In the genomic region with DNA sequence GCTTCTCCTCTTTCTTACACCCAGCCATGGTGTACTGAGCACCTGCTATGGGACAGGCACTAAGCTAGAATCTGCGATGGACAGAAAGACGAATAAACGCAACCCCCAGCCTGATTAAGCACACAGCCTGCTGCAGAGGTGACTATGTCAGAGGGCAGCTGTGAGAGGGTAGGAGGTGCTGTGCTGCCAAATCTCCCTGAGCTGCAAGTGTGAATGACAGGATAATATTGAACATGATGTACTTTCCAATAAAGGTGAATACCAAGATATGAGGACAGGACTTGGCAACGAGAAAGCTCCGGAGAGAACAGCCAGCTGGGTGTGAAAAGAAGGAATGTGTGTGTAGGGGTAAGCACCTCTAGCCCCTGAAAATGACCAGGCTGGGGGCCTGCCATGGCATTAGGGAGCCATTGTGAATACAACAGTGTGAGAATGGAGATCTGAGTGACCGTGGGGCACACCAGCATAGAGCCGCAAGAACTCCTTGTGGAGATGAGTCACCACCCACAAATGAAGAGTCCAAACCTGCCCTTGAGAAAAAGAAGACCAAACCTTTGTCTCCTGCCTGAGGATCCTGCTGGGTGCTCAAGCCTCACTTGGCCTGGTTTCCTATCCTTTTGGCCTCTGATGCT, we compare ENCODE assay signal across 1 cellular context.
TF ChIP-seq lines count a peak whose summit lies in the region.

No MANE protein-coding gene starts in this region.

TF ChIP-seq in H1, 55 proteins besides CTCF, POLR2A, EP300 and RAD21:
- TF ChIP-seq YY1 (IDR thresholded peaks at IDR 0.05; ENCODE audit: low read depth, low read length): no peak
- no peak for TF ChIP-seq TBP (IDR thresholded peaks at IDR 0.05; ENCODE audit: low read depth, low read length)
- no peak for TF ChIP-seq FOSL1 (IDR thresholded peaks at IDR 0.05; ENCODE audit: insufficient read depth, low read depth, low read length)
- TF ChIP-seq SUZ12 (IDR thresholded peaks at IDR 0.05; ENCODE audit: low read length): no peak
- no peak for TF ChIP-seq JUND (IDR thresholded peaks at IDR 0.05; ENCODE audit: low read length)
- TF ChIP-seq SIN3A (conservative IDR thresholded peaks at IDR 0.05 in 1 of 2, IDR thresholded peaks at IDR 0.05 in 1 of 2; ENCODE audit: low read depth in 1 of 2, low read length in 2 of 2): no peak
- TF ChIP-seq, protein P1, sequence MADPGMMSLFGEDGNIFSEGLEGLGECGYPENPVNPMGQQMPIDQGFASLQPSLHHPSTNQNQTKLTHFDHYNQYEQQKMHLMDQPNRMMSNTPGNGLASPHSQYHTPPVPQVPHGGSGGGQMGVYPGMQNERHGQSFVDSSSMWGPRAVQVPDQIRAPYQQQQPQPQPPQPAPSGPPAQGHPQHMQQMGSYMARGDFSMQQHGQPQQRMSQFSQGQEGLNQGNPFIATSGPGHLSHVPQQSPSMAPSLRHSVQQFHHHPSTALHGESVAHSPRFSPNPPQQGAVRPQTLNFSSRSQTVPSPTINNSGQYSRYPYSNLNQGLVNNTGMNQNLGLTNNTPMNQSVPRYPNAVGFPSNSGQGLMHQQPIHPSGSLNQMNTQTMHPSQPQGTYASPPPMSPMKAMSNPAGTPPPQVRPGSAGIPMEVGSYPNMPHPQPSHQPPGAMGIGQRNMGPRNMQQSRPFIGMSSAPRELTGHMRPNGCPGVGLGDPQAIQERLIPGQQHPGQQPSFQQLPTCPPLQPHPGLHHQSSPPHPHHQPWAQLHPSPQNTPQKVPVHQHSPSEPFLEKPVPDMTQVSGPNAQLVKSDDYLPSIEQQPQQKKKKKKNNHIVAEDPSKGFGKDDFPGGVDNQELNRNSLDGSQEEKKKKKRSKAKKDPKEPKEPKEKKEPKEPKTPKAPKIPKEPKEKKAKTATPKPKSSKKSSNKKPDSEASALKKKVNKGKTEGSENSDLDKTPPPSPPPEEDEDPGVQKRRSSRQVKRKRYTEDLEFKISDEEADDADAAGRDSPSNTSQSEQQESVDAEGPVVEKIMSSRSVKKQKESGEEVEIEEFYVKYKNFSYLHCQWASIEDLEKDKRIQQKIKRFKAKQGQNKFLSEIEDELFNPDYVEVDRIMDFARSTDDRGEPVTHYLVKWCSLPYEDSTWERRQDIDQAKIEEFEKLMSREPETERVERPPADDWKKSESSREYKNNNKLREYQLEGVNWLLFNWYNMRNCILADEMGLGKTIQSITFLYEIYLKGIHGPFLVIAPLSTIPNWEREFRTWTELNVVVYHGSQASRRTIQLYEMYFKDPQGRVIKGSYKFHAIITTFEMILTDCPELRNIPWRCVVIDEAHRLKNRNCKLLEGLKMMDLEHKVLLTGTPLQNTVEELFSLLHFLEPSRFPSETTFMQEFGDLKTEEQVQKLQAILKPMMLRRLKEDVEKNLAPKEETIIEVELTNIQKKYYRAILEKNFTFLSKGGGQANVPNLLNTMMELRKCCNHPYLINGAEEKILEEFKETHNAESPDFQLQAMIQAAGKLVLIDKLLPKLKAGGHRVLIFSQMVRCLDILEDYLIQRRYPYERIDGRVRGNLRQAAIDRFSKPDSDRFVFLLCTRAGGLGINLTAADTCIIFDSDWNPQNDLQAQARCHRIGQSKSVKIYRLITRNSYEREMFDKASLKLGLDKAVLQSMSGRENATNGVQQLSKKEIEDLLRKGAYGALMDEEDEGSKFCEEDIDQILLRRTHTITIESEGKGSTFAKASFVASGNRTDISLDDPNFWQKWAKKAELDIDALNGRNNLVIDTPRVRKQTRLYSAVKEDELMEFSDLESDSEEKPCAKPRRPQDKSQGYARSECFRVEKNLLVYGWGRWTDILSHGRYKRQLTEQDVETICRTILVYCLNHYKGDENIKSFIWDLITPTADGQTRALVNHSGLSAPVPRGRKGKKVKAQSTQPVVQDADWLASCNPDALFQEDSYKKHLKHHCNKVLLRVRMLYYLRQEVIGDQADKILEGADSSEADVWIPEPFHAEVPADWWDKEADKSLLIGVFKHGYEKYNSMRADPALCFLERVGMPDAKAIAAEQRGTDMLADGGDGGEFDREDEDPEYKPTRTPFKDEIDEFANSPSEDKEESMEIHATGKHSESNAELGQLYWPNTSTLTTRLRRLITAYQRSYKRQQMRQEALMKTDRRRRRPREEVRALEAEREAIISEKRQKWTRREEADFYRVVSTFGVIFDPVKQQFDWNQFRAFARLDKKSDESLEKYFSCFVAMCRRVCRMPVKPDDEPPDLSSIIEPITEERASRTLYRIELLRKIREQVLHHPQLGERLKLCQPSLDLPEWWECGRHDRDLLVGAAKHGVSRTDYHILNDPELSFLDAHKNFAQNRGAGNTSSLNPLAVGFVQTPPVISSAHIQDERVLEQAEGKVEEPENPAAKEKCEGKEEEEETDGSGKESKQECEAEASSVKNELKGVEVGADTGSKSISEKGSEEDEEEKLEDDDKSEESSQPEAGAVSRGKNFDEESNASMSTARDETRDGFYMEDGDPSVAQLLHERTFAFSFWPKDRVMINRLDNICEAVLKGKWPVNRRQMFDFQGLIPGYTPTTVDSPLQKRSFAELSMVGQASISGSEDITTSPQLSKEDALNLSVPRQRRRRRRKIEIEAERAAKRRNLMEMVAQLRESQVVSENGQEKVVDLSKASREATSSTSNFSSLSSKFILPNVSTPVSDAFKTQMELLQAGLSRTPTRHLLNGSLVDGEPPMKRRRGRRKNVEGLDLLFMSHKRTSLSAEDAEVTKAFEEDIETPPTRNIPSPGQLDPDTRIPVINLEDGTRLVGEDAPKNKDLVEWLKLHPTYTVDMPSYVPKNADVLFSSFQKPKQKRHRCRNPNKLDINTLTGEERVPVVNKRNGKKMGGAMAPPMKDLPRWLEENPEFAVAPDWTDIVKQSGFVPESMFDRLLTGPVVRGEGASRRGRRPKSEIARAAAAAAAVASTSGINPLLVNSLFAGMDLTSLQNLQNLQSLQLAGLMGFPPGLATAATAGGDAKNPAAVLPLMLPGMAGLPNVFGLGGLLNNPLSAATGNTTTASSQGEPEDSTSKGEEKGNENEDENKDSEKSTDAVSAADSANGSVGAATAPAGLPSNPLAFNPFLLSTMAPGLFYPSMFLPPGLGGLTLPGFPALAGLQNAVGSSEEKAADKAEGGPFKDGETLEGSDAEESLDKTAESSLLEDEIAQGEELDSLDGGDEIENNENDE (IDR thresholded peaks at IDR 0.05; ENCODE audit: insufficient replicate concordance, low read length): no peak
- TF ChIP-seq, protein P2, sequence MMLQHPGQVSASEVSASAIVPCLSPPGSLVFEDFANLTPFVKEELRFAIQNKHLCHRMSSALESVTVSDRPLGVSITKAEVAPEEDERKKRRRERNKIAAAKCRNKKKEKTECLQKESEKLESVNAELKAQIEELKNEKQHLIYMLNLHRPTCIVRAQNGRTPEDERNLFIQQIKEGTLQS (IDR thresholded peaks at IDR 0.05; ENCODE audit: insufficient read depth, low read depth, low read length): no peak
- no peak for TF ChIP-seq ASH2L (IDR thresholded peaks at IDR 0.05; ENCODE audit: low read length)
- TF ChIP-seq RNF2 (IDR thresholded peaks at IDR 0.05; ENCODE audit: borderline replicate concordance, low read depth, low read length, missing control alignments, poor library complexity, severe bottlenecking): no peak
- no peak for TF ChIP-seq TEAD4 (IDR thresholded peaks at IDR 0.05; ENCODE audit: low read depth, low read length)
